Comparison of ENCODE assay signal across 1 cellular context in the genomic region with DNA sequence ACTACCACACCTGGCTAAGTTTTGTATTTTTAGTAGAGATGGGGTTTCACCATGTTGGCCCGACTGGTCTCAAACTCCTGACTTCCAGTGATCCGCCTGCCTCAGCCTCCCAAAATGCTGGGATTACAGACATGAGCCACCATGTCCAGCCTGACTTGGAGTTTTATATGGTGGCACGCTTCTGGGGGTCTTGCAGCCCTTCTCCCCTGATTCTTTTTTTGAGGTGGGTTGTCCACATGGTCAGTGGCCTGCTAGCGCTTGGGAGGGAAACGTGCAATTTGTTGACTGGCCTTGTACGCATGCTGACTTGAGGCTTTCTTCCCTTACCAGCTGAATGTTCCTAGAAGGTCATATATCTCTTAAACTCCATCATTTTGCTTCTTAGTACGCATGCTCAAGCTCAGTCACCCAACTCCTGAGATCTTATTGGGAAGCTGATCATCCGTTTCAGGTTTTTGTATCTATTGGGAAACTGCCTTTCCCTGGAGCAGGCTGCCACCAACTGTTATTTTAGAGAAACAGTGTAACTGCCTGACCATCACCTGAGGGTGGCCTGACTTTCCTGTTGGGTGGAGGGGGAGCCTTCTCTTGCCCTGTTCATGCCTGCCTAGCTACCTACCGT.
A peak's percentile ranks its signal among the peaks of the same experiment; 100 is the strongest.
TF ChIP-seq lines count a peak whose summit lies in the region.

No MANE protein-coding gene starts in this region.

TF ChIP-seq in HepG2, 621 proteins besides CTCF, POLR2A, EP300 and RAD21 (continued from another document and continues in another):
- TF ChIP-seq, protein P1, sequence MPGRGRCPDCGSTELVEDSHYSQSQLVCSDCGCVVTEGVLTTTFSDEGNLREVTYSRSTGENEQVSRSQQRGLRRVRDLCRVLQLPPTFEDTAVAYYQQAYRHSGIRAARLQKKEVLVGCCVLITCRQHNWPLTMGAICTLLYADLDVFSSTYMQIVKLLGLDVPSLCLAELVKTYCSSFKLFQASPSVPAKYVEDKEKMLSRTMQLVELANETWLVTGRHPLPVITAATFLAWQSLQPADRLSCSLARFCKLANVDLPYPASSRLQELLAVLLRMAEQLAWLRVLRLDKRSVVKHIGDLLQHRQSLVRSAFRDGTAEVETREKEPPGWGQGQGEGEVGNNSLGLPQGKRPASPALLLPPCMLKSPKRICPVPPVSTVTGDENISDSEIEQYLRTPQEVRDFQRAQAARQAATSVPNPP (CRISPR knock-in tag; IDR thresholded peaks at IDR 0.05), result no peak
- TF ChIP-seq, protein P2, sequence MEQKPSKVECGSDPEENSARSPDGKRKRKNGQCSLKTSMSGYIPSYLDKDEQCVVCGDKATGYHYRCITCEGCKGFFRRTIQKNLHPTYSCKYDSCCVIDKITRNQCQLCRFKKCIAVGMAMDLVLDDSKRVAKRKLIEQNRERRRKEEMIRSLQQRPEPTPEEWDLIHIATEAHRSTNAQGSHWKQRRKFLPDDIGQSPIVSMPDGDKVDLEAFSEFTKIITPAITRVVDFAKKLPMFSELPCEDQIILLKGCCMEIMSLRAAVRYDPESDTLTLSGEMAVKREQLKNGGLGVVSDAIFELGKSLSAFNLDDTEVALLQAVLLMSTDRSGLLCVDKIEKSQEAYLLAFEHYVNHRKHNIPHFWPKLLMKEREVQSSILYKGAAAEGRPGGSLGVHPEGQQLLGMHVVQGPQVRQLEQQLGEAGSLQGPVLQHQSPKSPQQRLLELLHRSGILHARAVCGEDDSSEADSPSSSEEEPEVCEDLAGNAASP (CRISPR knock-in tag; IDR thresholded peaks at IDR 0.05; ENCODE audit: borderline replicate concordance), result 0 out of 2 replicates have a peak, but pooled peaks have one; percentile 25
- no peak for TF ChIP-seq ZNF34 (CRISPR knock-in tag; IDR thresholded peaks at IDR 0.05; ENCODE audit: borderline replicate concordance)
- no peak for TF ChIP-seq ATF7 (IDR thresholded peaks at IDR 0.05)
- peak; percentile 28; the same call in 1 of the 2 replicates for TF ChIP-seq ATF7 (CRISPR knock-in tag; IDR thresholded peaks at IDR 0.05)
- TF ChIP-seq SATB2 (CRISPR knock-in tag; IDR thresholded peaks at IDR 0.05), result no peak
- TF ChIP-seq ZNF441 (CRISPR knock-in tag; IDR thresholded peaks at IDR 0.05; ENCODE audit: borderline replicate concordance), result 0 out of 2 replicates have a peak, but pooled peaks have one; percentile 22
- no peak for TF ChIP-seq CBFB (CRISPR knock-in tag; IDR thresholded peaks at IDR 0.05)
- no peak for TF ChIP-seq ZSCAN20 (CRISPR knock-in tag; IDR thresholded peaks at IDR 0.05; ENCODE audit: borderline replicate concordance)
- no peak for TF ChIP-seq BORCS8-MEF2B (CRISPR knock-in tag; IDR thresholded peaks at IDR 0.05)
- TF ChIP-seq HDAC1 (CRISPR knock-in tag; IDR thresholded peaks at IDR 0.05), result no peak
- peak; percentile 34 for TF ChIP-seq TEAD3 (CRISPR knock-in tag; optimal IDR thresholded peaks at IDR 0.05; ENCODE audit: borderline replicate concordance)
- 0 out of 2 replicates have a peak, but pooled peaks have one; percentile 4 for TF ChIP-seq KMT2B (CRISPR knock-in tag; IDR thresholded peaks at IDR 0.05)
- no peak for TF ChIP-seq ZNF510 (CRISPR knock-in tag; IDR thresholded peaks at IDR 0.05; ENCODE audit: low read depth)
- TF ChIP-seq SRF (IDR thresholded peaks at IDR 0.05; ENCODE audit: low read depth, low read length), result no peak
- no peak for TF ChIP-seq SNRNP70 (IDR thresholded peaks at IDR 0.05; ENCODE audit: low read depth, low read length)
- TF ChIP-seq ZNF768 (CRISPR knock-in tag; IDR thresholded peaks at IDR 0.05), result no peak
- TF ChIP-seq, protein P3, sequence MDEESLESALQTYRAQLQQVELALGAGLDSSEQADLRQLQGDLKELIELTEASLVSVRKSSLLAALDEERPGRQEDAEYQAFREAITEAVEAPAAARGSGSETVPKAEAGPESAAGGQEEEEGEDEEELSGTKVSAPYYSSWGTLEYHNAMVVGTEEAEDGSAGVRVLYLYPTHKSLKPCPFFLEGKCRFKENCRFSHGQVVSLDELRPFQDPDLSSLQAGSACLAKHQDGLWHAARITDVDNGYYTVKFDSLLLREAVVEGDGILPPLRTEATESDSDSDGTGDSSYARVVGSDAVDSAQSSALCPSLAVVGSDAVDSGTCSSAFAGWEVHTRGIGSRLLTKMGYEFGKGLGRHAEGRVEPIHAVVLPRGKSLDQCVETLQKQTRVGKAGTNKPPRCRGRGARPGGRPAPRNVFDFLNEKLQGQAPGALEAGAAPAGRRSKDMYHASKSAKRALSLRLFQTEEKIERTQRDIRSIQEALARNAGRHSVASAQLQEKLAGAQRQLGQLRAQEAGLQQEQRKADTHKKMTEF (CRISPR knock-in tag; IDR thresholded peaks at IDR 0.05), result peak; percentile 31
- no peak for TF ChIP-seq KLF16 (CRISPR knock-in tag; IDR thresholded peaks at IDR 0.05)
- TF ChIP-seq, protein P4, sequence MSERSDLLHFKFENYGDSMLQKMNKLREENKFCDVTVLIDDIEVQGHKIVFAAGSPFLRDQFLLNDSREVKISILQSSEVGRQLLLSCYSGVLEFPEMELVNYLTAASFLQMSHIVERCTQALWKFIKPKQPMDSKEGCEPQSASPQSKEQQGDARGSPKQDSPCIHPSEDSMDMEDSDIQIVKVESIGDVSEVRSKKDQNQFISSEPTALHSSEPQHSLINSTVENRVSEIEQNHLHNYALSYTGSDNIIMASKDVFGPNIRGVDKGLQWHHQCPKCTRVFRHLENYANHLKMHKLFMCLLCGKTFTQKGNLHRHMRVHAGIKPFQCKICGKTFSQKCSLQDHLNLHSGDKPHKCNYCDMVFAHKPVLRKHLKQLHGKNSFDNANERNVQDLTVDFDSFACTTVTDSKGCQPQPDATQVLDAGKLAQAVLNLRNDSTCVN (CRISPR knock-in tag; IDR thresholded peaks at IDR 0.05; ENCODE audit: borderline replicate concordance), result no peak
- TF ChIP-seq AGO2 (optimal IDR thresholded peaks at IDR 0.05; ENCODE audit: low read depth, low read length), result no peak
- no peak for TF ChIP-seq HNRNPLL (IDR thresholded peaks at IDR 0.05; ENCODE audit: low read depth, low read length, poor library complexity, severe bottlenecking)
- TF ChIP-seq ETV5 (CRISPR knock-in tag; IDR thresholded peaks at IDR 0.05; ENCODE audit: borderline replicate concordance), result 0 out of 2 replicates have a peak, but pooled peaks have one; percentile 10
- no peak for TF ChIP-seq ZNF83 (CRISPR knock-in tag; IDR thresholded peaks at IDR 0.05; ENCODE audit: borderline replicate concordance)
- TF ChIP-seq PTBP1 (IDR thresholded peaks at IDR 0.05; ENCODE audit: low read depth, low read length, poor library complexity, severe bottlenecking), result no peak
- no peak for TF ChIP-seq GATAD2A (CRISPR knock-in tag; IDR thresholded peaks at IDR 0.05)
- TF ChIP-seq ZNF570 (CRISPR knock-in tag; IDR thresholded peaks at IDR 0.05; ENCODE audit: borderline replicate concordance), result no peak
- no peak for TF ChIP-seq MATR3 (CRISPR knock-in tag; IDR thresholded peaks at IDR 0.05)
- TF ChIP-seq ZSCAN12 (CRISPR knock-in tag; IDR thresholded peaks at IDR 0.05), result no peak
- TF ChIP-seq ZNF24 (IDR thresholded peaks at IDR 0.05), result no peak
- no peak for TF ChIP-seq FIP1L1 (IDR thresholded peaks at IDR 0.05; ENCODE audit: borderline replicate concordance, insufficient read depth, low read depth, low read length)
- no peak; the same call in 1 of the 2 replicates for TF ChIP-seq ZNF350 (CRISPR knock-in tag; IDR thresholded peaks at IDR 0.05; ENCODE audit: borderline replicate concordance, low read depth)
- TF ChIP-seq, protein P5, sequence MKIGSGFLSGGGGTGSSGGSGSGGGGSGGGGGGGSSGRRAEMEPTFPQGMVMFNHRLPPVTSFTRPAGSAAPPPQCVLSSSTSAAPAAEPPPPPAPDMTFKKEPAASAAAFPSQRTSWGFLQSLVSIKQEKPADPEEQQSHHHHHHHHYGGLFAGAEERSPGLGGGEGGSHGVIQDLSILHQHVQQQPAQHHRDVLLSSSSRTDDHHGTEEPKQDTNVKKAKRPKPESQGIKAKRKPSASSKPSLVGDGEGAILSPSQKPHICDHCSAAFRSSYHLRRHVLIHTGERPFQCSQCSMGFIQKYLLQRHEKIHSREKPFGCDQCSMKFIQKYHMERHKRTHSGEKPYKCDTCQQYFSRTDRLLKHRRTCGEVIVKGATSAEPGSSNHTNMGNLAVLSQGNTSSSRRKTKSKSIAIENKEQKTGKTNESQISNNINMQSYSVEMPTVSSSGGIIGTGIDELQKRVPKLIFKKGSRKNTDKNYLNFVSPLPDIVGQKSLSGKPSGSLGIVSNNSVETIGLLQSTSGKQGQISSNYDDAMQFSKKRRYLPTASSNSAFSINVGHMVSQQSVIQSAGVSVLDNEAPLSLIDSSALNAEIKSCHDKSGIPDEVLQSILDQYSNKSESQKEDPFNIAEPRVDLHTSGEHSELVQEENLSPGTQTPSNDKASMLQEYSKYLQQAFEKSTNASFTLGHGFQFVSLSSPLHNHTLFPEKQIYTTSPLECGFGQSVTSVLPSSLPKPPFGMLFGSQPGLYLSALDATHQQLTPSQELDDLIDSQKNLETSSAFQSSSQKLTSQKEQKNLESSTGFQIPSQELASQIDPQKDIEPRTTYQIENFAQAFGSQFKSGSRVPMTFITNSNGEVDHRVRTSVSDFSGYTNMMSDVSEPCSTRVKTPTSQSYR (CRISPR knock-in tag; IDR thresholded peaks at IDR 0.05; ENCODE audit: borderline replicate concordance), result no peak
- no peak for TF ChIP-seq ZSCAN29 (CRISPR knock-in tag; conservative IDR thresholded peaks at IDR 0.05)
- TF ChIP-seq POLR2G (IDR thresholded peaks at IDR 0.05; ENCODE audit: low read depth, low read length), result no peak
- TF ChIP-seq ZNF567 (CRISPR knock-in tag; IDR thresholded peaks at IDR 0.05; ENCODE audit: borderline replicate concordance), result no peak
- no peak for TF ChIP-seq ZNF207 (IDR thresholded peaks at IDR 0.05; ENCODE audit: borderline replicate concordance)
- TF ChIP-seq ZNF230 (CRISPR knock-in tag; IDR thresholded peaks at IDR 0.05), result 0 out of 2 replicates have a peak, but pooled peaks have one; percentile 24
- TF ChIP-seq, protein P6, sequence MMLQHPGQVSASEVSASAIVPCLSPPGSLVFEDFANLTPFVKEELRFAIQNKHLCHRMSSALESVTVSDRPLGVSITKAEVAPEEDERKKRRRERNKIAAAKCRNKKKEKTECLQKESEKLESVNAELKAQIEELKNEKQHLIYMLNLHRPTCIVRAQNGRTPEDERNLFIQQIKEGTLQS (CRISPR knock-in tag; IDR thresholded peaks at IDR 0.05), result no peak
- TF ChIP-seq, protein P7, sequence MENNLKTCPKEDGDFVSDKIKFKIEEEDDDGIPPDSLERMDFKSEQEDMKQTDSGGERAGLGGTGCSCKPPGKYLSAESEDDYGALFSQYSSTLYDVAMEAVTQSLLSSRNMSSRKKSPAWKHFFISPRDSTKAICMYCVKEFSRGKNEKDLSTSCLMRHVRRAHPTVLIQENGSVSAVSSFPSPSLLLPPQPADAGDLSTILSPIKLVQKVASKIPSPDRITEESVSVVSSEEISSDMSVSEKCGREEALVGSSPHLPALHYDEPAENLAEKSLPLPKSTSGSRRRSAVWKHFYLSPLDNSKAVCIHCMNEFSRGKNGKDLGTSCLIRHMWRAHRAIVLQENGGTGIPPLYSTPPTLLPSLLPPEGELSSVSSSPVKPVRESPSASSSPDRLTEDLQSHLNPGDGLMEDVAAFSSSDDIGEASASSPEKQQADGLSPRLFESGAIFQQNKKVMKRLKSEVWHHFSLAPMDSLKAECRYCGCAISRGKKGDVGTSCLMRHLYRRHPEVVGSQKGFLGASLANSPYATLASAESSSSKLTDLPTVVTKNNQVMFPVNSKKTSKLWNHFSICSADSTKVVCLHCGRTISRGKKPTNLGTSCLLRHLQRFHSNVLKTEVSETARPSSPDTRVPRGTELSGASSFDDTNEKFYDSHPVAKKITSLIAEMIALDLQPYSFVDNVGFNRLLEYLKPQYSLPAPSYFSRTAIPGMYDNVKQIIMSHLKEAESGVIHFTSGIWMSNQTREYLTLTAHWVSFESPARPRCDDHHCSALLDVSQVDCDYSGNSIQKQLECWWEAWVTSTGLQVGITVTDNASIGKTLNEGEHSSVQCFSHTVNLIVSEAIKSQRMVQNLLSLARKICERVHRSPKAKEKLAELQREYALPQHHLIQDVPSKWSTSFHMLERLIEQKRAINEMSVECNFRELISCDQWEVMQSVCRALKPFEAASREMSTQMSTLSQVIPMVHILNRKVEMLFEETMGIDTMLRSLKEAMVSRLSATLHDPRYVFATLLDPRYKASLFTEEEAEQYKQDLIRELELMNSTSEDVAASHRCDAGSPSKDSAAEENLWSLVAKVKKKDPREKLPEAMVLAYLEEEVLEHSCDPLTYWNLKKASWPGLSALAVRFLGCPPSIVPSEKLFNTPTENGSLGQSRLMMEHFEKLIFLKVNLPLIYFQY (CRISPR knock-in tag; IDR thresholded peaks at IDR 0.05; ENCODE audit: borderline replicate concordance), result no peak
- TF ChIP-seq, protein P8, sequence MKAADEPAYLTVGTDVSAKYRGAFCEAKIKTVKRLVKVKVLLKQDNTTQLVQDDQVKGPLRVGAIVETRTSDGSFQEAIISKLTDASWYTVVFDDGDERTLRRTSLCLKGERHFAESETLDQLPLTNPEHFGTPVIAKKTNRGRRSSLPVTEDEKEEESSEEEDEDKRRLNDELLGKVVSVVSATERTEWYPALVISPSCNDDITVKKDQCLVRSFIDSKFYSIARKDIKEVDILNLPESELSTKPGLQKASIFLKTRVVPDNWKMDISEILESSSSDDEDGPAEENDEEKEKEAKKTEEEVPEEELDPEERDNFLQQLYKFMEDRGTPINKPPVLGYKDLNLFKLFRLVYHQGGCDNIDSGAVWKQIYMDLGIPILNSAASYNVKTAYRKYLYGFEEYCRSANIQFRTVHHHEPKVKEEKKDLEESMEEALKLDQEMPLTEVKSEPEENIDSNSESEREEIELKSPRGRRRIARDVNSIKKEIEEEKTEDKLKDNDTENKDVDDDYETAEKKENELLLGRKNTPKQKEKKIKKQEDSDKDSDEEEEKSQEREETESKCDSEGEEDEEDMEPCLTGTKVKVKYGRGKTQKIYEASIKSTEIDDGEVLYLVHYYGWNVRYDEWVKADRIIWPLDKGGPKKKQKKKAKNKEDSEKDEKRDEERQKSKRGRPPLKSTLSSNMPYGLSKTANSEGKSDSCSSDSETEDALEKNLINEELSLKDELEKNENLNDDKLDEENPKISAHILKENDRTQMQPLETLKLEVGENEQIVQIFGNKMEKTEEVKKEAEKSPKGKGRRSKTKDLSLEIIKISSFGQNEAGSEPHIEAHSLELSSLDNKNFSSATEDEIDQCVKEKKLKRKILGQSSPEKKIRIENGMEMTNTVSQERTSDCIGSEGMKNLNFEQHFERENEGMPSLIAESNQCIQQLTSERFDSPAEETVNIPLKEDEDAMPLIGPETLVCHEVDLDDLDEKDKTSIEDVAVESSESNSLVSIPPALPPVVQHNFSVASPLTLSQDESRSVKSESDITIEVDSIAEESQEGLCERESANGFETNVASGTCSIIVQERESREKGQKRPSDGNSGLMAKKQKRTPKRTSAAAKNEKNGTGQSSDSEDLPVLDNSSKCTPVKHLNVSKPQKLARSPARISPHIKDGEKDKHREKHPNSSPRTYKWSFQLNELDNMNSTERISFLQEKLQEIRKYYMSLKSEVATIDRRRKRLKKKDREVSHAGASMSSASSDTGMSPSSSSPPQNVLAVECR (CRISPR knock-in tag; IDR thresholded peaks at IDR 0.05; ENCODE audit: borderline replicate concordance), result 0 out of 2 replicates have a peak, but pooled peaks have one; percentile 25
- TF ChIP-seq, protein P9, sequence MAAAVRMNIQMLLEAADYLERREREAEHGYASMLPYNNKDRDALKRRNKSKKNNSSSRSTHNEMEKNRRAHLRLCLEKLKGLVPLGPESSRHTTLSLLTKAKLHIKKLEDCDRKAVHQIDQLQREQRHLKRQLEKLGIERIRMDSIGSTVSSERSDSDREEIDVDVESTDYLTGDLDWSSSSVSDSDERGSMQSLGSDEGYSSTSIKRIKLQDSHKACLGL (CRISPR knock-in tag; IDR thresholded peaks at IDR 0.05), result no peak
- no peak for TF ChIP-seq FLYWCH1 (CRISPR knock-in tag; IDR thresholded peaks at IDR 0.05)
- TF ChIP-seq KLF12 (CRISPR knock-in tag; IDR thresholded peaks at IDR 0.05; ENCODE audit: borderline replicate concordance), result no peak
- no peak for TF ChIP-seq HMG20A (CRISPR knock-in tag; IDR thresholded peaks at IDR 0.05; ENCODE audit: borderline replicate concordance)
